ENCODE assay signal across 8 cellular contexts in the genomic region with DNA sequence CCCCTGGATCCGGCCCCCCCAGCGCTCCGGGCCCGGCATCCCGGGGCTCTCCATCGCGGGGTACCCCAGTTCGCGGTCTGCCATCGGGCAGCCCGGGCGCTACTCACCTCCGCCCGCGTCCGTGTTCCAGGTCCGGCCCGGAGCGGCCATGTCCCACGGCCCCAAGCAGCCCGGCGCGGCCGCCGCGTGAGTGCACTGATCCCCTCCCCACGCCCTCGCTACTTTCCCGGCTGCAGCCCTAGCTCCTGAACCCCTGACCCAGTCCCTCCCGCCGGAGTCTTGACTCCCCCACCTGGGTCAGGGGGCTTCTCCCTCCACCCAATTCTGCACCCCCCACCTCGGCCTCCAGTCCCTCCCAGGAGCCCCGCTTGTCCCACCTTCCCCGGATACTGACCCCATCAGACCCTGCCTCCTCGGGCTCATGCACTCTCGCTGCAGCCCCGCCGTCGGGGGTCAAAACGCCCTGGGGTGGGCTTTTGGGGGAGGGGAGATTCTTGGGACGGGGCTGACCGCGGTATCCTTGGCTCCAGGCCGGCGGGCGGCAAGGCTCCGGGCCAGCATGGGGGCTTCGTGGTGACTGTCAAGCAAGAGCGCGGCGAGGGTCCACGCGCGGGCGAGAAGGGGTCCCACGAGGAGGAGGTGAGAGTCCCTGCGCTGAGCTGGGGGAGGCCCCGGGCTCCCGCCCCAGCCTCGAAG. TPM values are rescaled to one million over a fixed set of nuclear protein-coding genes. Genes with fewer than 3 reads are reported as not detected.
A peak's percentile ranks its signal among the peaks of the same experiment; 100 is the strongest.
DNase-seq lines count a peak whose midpoint lies in the region; ATAC-seq and TF ChIP-seq lines count a peak whose summit lies in the region.

No MANE protein-coding gene starts in this region.

- H3K36me3 Mint-ChIP-seq in activated CD4-positive, alpha-beta T cell treated with anti-CD3 and anti-CD28 coated beads, Interleukin-2, amount 10 ng/mL, durations not matched to agents 24 days and 14 days (ENCODE audit: low read depth), result peaks cover 14% of the 10 kb centered on the region

- H3K27ac ChIP-seq in HL-60 (replicated peaks), result peak overlapping the region; percentile 81
- peak overlapping the region; percentile 66 to 69 for H3K27ac ChIP-seq in ascending aorta
- peak overlapping the region; percentile 53 for H3K27ac ChIP-seq in substantia nigra (ENCODE audit: low read depth, low read length, poor library complexity, severe bottlenecking)

- peaks cover 8 to 21% of the 10 kb centered on the region in 2 donors for H3K4me1 ChIP-seq in ascending aorta

- intact Hi-C loops in activated CD4-positive, alpha-beta T cell treated with anti-CD3 and anti-CD28 coated beads, Interleukin-2, amount 10 ng/mL, durations not matched to agents 24 days and 14 days (cut with micrococcal nuclease), result loop anchor here (2.0 kb wide), 2 partner anchors 53 to 187 kb away; a partner anchor contains a TSS
- intact Hi-C loops in ascending aorta (cut with DNase I), result loop anchor here (2.0 to 5.0 kb wide), 2 partner anchors 33 to 66 kb away; a partner anchor contains a TSS
- intact Hi-C loops in left colon (cut with DNase I, micrococcal nuclease), result no loop called here

- peak overlapping the region; percentile 83 for H3K4me3 Mint-ChIP-seq in activated CD4-positive, alpha-beta T cell treated with anti-CD3 and anti-CD28 coated beads, Interleukin-2, amount 10 ng/mL, durations not matched to agents 24 days and 14 days

- H3K4me1 Mint-ChIP-seq in activated CD4-positive, alpha-beta T cell treated with anti-CD3 and anti-CD28 coated beads, Interleukin-2, amount 10 ng/mL, durations not matched to agents 24 days and 14 days, result peaks cover 11% of the 10 kb centered on the region

- ATAC-seq in left colon, result peak; percentile 15

- H3K27me3 Mint-ChIP-seq in activated CD4-positive, alpha-beta T cell treated with anti-CD3 and anti-CD28 coated beads, Interleukin-2, amount 10 ng/mL, durations not matched to agents 24 days and 14 days, result no peaks in the 10 kb centered on the region

- H3K9me3 Mint-ChIP-seq in activated CD4-positive, alpha-beta T cell treated with anti-CD3 and anti-CD28 coated beads, Interleukin-2, amount 10 ng/mL, durations not matched to agents 24 days and 14 days, result no peaks in the 10 kb centered on the region

- H3K9me3 ChIP-seq in ascending aorta, result no peaks in the 10 kb centered on the region

- H3K27ac Mint-ChIP-seq in activated CD4-positive, alpha-beta T cell treated with anti-CD3 and anti-CD28 coated beads, Interleukin-2, amount 10 ng/mL, durations not matched to agents 24 days and 14 days, result peak overlapping the region; percentile 79

- no peak for TF ChIP-seq CTCF in HL-60 (IDR thresholded peaks at IDR 0.05; ENCODE audit: insufficient read depth, low read length)
- TF ChIP-seq CTCF in ascending aorta (IDR thresholded peaks at IDR 0.05), result no peak

- peaks cover 0 to 6% of the 10 kb centered on the region in 2 donors for H3K36me3 ChIP-seq in ascending aorta

- H3K4me3 ChIP-seq in HL-60 (replicated peaks; ENCODE audit: insufficient read depth, low read length) (peak overlapping the region; percentile 77), ascending aorta (peak overlapping the region; percentile 89 to 92)

- no peak for DNase-seq in activated CD4-positive, alpha-beta T cell treated with anti-CD3 and anti-CD28 coated beads, Interleukin-2, amount 10 ng/mL, durations not matched to agents 24 days and 14 days
- DNase-seq in activated CD4-positive, alpha-beta T cell treated with anti-CD3 and anti-CD28 coated beads, Interleukin-2, amount 50 U/mL, for 1 hour, result no peak
- DNase-seq in HL-60 (ENCODE audit: low read depth in 1 of 2, low spot score in 1 of 2), result peak in 1 of 2 experiments; percentile 9
- DNase-seq in ascending aorta (ENCODE audit: low spot score in 2 of 2), result no peak
- DNase-seq in left colon, result peak; percentile 57 to 61
- peak in 4 of 49 donors; percentile 31 to 65 (median 53) for DNase-seq in substantia nigra (lab: John Stamatoyannopoulos, UW)
- DNase-seq in activated CD4-positive, CD25-positive, alpha-beta regulatory T cell treated with anti-CD3 and anti-CD28 coated beads, Interleukin-2, amount 50 U/mL, for 72 hours, result no peak
- DNase-seq in NCI-H510A (lab: John Stamatoyannopoulos, UW), result no peak

- H3K27me3 ChIP-seq in HL-60 (ENCODE audit: insufficient read depth, poor library complexity, severe bottlenecking) (no peaks in the 10 kb centered on the region), ascending aorta (no peaks in the 10 kb centered on the region)

RNA-seq across cellular contexts. Expression of a gene that starts 0.6 kb away (rescaled TPM):
- 53.7 and 59.3 TPM in 2 replicates for total RNA-seq in activated CD4-positive, alpha-beta T cell treated with anti-CD3 and anti-CD28 coated beads, Interleukin-2, amount 10 ng/mL, durations not matched to agents 24 days and 14 days
- total RNA-seq in ascending aorta, result 149 TPM
- 10 to 100 TPM; 85.6 to 88.2 TPM for total RNA-seq in left colon

RNA-seq across cellular contexts. Expression of a gene that starts 12.0 kb away (rescaled TPM):
- 0.36 and 0.37 TPM in 2 replicates for total RNA-seq in activated CD4-positive, alpha-beta T cell treated with anti-CD3 and anti-CD28 coated beads, Interleukin-2, amount 10 ng/mL, durations not matched to agents 24 days and 14 days
- total RNA-seq in ascending aorta (6.1 TPM), left colon (under 1 TPM; 0.24 to 0.64 TPM)

RNA-seq across cellular contexts. Expression of a gene that starts 15.9 kb away (rescaled TPM):
- total RNA-seq in activated CD4-positive, alpha-beta T cell treated with anti-CD3 and anti-CD28 coated beads, Interleukin-2, amount 10 ng/mL, durations not matched to agents 24 days and 14 days, result 119 and 124 TPM in 2 replicates
- total RNA-seq in ascending aorta (133 TPM), left colon (10 to 100 TPM; 31.0 to 41.1 TPM)

RNA-seq across cellular contexts. Expression of a gene that starts 33.4 kb away (rescaled TPM):
- 0.42 and 0.50 TPM in 2 replicates for total RNA-seq in activated CD4-positive, alpha-beta T cell treated with anti-CD3 and anti-CD28 coated beads, Interleukin-2, amount 10 ng/mL, durations not matched to agents 24 days and 14 days
- total RNA-seq in ascending aorta, result 37.8 TPM
- 1 to 10 TPM in 1 of 2 donors, under 1 TPM in 1; 0.64 to 1.0 TPM for total RNA-seq in left colon

RNA-seq across cellular contexts. Expression of a gene that starts 34.3 kb away (rescaled TPM):
- total RNA-seq in activated CD4-positive, alpha-beta T cell treated with anti-CD3 and anti-CD28 coated beads, Interleukin-2, amount 10 ng/mL, durations not matched to agents 24 days and 14 days, result 1.4 and 2.2 TPM in 2 replicates
- total RNA-seq in ascending aorta (not detected), left colon (1 to 10 TPM; 2.2 to 3.5 TPM)

Comparison
In these comparisons a context has a peak if more than half of its experiments do, and no peak if none do; other contexts are left out.
1. DNase-seq: peak in left colon (2 of 2); none in activated CD4-positive, alpha-beta T cell treated with anti-CD3 and anti-CD28 coated beads, Interleukin-2, amount 10 ng/mL, durations not matched to agents 24 days and 14 days (single experiment), activated CD4-positive, alpha-beta T cell treated with anti-CD3 and anti-CD28 coated beads, Interleukin-2, amount 50 U/mL, for 1 hour (single experiment), ascending aorta (0 of 2), activated CD4-positive, CD25-positive, alpha-beta regulatory T cell treated with anti-CD3 and anti-CD28 coated beads, Interleukin-2, amount 50 U/mL, for 72 hours (single experiment) and NCI-H510A (single experiment).
2. intact Hi-C loops: an anchor here in activated CD4-positive, alpha-beta T cell treated with anti-CD3 and anti-CD28 coated beads, Interleukin-2, amount 10 ng/mL, durations not matched to agents 24 days and 14 days (2.0 kb wide) and ascending aorta (2.0 to 5.0 kb wide); none called in left colon.
3. Peak in every context shown above with its lines, with median percentiles within 50 percentile points of each other: H3K27ac ChIP-seq.